ENCODE assay signal across 20 cellular contexts in the genomic region with DNA sequence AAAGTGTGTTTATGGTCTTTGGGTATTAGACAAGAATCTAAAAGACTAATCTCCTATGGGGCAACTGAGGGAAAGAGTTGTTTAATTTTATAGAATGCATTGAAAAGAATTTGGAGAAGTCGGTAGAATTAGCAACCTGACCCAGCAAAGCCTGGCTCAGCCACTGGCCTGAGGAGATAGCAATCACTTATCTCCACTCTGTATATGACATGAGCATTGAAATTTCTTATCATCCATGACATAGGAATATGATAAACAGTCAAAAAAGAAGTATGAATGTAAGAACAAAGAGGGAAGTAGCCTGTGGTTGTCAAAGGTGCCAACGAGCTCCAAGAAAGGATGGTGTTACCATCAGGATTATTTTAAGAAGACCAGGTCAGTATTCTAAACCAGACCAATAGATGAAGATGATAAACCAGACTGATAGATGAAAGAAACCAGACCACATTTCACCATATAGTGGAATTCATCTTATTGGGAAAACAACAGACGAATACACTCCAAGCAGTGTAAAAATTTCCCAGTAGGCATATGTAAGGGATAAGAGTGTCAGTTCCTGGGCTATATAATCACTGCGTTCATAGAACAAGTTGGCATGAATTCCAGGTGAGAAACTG. TPM values are rescaled to one million over a fixed set of nuclear protein-coding genes. Genes with fewer than 3 reads are reported as not detected.
DNase-seq lines count a peak whose midpoint lies in the region; ATAC-seq and TF ChIP-seq lines count a peak whose summit lies in the region.
"Had no signal": no experiment of that assay in that cellular context is flagged by ENCODE, and none has a peak within 500 bp of the region (broad histone marks: within the 10 kb centered on the region; RNA-seq: fewer than 3 reads in every experiment).

No MANE protein-coding gene starts in this region.

- no peaks in the 10 kb centered on the region for H3K27me3 Mint-ChIP-seq in endothelial cell (ENCODE audit: unreplicated experiment)
- H3K27me3 Mint-ChIP-seq in activated naive CD8-positive, alpha-beta T cell treated with anti-CD3 and anti-CD28 coated beads, Interleukin-2, amount 50 U/mL, for 24 hours, result no peaks in the 10 kb centered on the region
- H3K27me3 Mint-ChIP-seq: CD4-positive, alpha-beta memory T cell; CD4-positive, CD25-positive, alpha-beta regulatory T cell had no signal

- peaks cover 16% of the 10 kb centered on the region for H3K4me1 Mint-ChIP-seq in endothelial cell (ENCODE audit: unreplicated experiment)
- H3K4me1 Mint-ChIP-seq in activated naive CD8-positive, alpha-beta T cell treated with anti-CD3 and anti-CD28 coated beads, Interleukin-2, amount 50 U/mL, for 24 hours, result no peaks in the 10 kb centered on the region
- H3K4me1 Mint-ChIP-seq: CD14-positive monocyte; CD4-positive, alpha-beta memory T cell; CD4-positive, CD25-positive, alpha-beta regulatory T cell; CD8-positive, alpha-beta memory T cell had no signal

- peak overlapping the region; percentile 26 for H3K4me3 Mint-ChIP-seq in endothelial cell (ENCODE audit: unreplicated experiment)
- no peak overlapping the region for H3K4me3 Mint-ChIP-seq in activated naive CD8-positive, alpha-beta T cell treated with anti-CD3 and anti-CD28 coated beads, Interleukin-2, amount 50 U/mL, for 24 hours
- H3K4me3 Mint-ChIP-seq: CD14-positive monocyte; CD4-positive, alpha-beta memory T cell; CD4-positive, CD25-positive, alpha-beta regulatory T cell; CD8-positive, alpha-beta memory T cell had no signal

- peaks cover 7% of the 10 kb centered on the region for H3K36me3 Mint-ChIP-seq in endothelial cell (ENCODE audit: low read depth, unreplicated experiment)
- no peaks in the 10 kb centered on the region for H3K36me3 Mint-ChIP-seq in activated naive CD8-positive, alpha-beta T cell treated with anti-CD3 and anti-CD28 coated beads, Interleukin-2, amount 50 U/mL, for 24 hours (ENCODE audit: low read depth)
- H3K36me3 Mint-ChIP-seq: CD14-positive monocyte; CD4-positive, alpha-beta memory T cell; CD4-positive, CD25-positive, alpha-beta regulatory T cell; CD8-positive, alpha-beta memory T cell had no signal

- H3K27ac Mint-ChIP-seq in endothelial cell (ENCODE audit: unreplicated experiment), result no peak overlapping the region
- H3K27ac Mint-ChIP-seq in activated naive CD8-positive, alpha-beta T cell treated with anti-CD3 and anti-CD28 coated beads, Interleukin-2, amount 50 U/mL, for 24 hours, result no peak overlapping the region
- H3K27ac Mint-ChIP-seq: CD14-positive monocyte; CD4-positive, alpha-beta memory T cell; CD4-positive, CD25-positive, alpha-beta regulatory T cell; CD8-positive, alpha-beta memory T cell had no signal

- H3K27ac ChIP-seq in angular gyrus (ENCODE audit: low read depth, low read length), result peak overlapping the region; percentile 37
- H3K27ac ChIP-seq: BLaER1 had no signal

- no peak for TF ChIP-seq CTCF in endothelial cell (IDR thresholded peaks at IDR 0.05; ENCODE audit: unreplicated experiment)

- no peaks in the 10 kb centered on the region for H3K9me3 Mint-ChIP-seq in endothelial cell (ENCODE audit: unreplicated experiment)
- H3K9me3 Mint-ChIP-seq in activated naive CD8-positive, alpha-beta T cell treated with anti-CD3 and anti-CD28 coated beads, Interleukin-2, amount 50 U/mL, for 24 hours, result peaks cover 4% of the 10 kb centered on the region

- ATAC-seq in activated naive CD8-positive, alpha-beta T cell treated with anti-CD3 and anti-CD28 coated beads, Interleukin-2, amount 50 U/mL, for 24 hours, result no peak

- DNase-seq in SK-N-DZ (ENCODE audit: low spot score) (peak; percentile 69), endothelial cell (ENCODE audit: low spot score) (no peak), DMS114 treated with DMSO at 0.1 percent for 48 hours (lab: John Stamatoyannopoulos, UW; ENCODE audit: unreplicated experiment) (no peak), foreskin melanocyte (no peak)
- no peak for DNase-seq in activated naive CD8-positive, alpha-beta T cell treated with anti-CD3 and anti-CD28 coated beads, Interleukin-2, amount 50 U/mL, for 24 hours
- DNase-seq: 8988T; ACHN; BE2C; C1 segment of cervical spinal cord; CD4-positive, alpha-beta memory T cell; CD4-positive, CD25-positive, alpha-beta regulatory T cell; CD8-positive, alpha-beta memory T cell; COR-L47; DMS 273 treated with DMSO at 0.1 percent for 48 hours; DMS79 treated with DMSO at 0.1 percent for 48 hours; GF-D8 had no signal

RNA-seq across cellular contexts. Expression of a gene that starts 35.7 kb away (rescaled TPM):
- polyA plus RNA-seq in SK-N-DZ (2014; cell fraction: cytosol; rRNA removed), result 8.3 and 9.7 TPM in 2 replicates
- 5.8 and 8.2 TPM in 2 replicates for polyA plus RNA-seq in SK-N-DZ (2014; cell fraction: nucleus; rRNA removed)
- 66.6 TPM for total RNA-seq in endothelial cell (ENCODE audit: unreplicated experiment)
- total RNA-seq: CD4-positive, alpha-beta memory T cell; CD4-positive, CD25-positive, alpha-beta regulatory T cell; CD8-positive, alpha-beta memory T cell had no signal
- polyA plus RNA-seq: CD14-positive monocyte; CD4-positive, alpha-beta memory T cell; CD4-positive, CD25-positive, alpha-beta regulatory T cell; CD8-positive, alpha-beta memory T cell had no signal

RNA-seq across cellular contexts. Expression of a gene that starts 42.0 kb away (rescaled TPM):
- polyA plus RNA-seq in SK-N-DZ (2014; cell fraction: cytosol; rRNA removed), result 0.57 and 1.2 TPM in 2 replicates
- polyA plus RNA-seq in SK-N-DZ (2014; cell fraction: nucleus; rRNA removed), result 2.1 and 2.2 TPM in 2 replicates
- 0.59 TPM for total RNA-seq in endothelial cell (ENCODE audit: unreplicated experiment)
- total RNA-seq: CD4-positive, alpha-beta memory T cell; CD4-positive, CD25-positive, alpha-beta regulatory T cell; CD8-positive, alpha-beta memory T cell had no signal
- polyA plus RNA-seq: AG04450; CD14-positive monocyte; CD4-positive, alpha-beta memory T cell; CD4-positive, CD25-positive, alpha-beta regulatory T cell; CD8-positive, alpha-beta memory T cell had no signal
